ENCODE assay signal across 9 cellular contexts in genomic region chr20:25056601-25057233, GRCh38.
A peak's percentile ranks its signal among the peaks of the same experiment; 100 is the strongest.
DNase-seq lines count a peak whose midpoint lies in the region; TF ChIP-seq lines count a peak whose summit lies in the region.
"Had no signal": no experiment of that assay in that cellular context is flagged by ENCODE, and none has a peak within 500 bp of the region (broad histone marks: within the 10 kb centered on the region; RNA-seq: fewer than 3 reads in every experiment).

No MANE protein-coding gene starts in this region.

- no peak for TF ChIP-seq CTCF in KMS-11 (conservative IDR thresholded peaks at IDR 0.05; ENCODE audit: low read depth, low read length)

- DNase-seq in NCI-H748 treated with DMSO at 0.1 percent for 48 hours (lab: John Stamatoyannopoulos, UW) (peak; percentile 16), NCI-H748 (lab: John Stamatoyannopoulos, UW; ENCODE audit: unreplicated experiment) (no peak), middle frontal gyrus (ENCODE audit: extremely low spot score, low spot score) (no peak), NCI-H2196 (lab: John Stamatoyannopoulos, UW; ENCODE audit: unreplicated experiment) (no peak)
- DNase-seq in activated CD4-positive, alpha-beta T cell treated with anti-CD3 and anti-CD28 coated beads for 48 hours, result no peak

- H3K79me2 ChIP-seq in KMS-11 (ENCODE audit: insufficient read depth, low read depth), result peaks cover 9% of the 10 kb centered on the region; the same call in 1 of the 2 replicates

- H3K9ac ChIP-seq in KMS-11, result peak overlapping the region; percentile 78; the same call in 1 of the 2 replicates
- H3K9ac ChIP-seq in endocrine pancreas (ENCODE audit: control insufficient read depth, insufficient read depth, low read length), result peak overlapping the region; percentile 60

- H3K36me3 ChIP-seq in KMS-11 (ENCODE audit: insufficient read depth) (no peaks in the 10 kb centered on the region), endocrine pancreas (ENCODE audit: control insufficient read depth, insufficient read depth, low read length) (no peaks in the 10 kb centered on the region), neuron (ENCODE audit: insufficient read depth, low read length) (no peaks in the 10 kb centered on the region)

- no peak overlapping the region for H3K4me3 ChIP-seq in KMS-11 (IDR thresholded peaks at IDR 0.05; ENCODE audit: insufficient read depth, low read depth, low read length)
- H3K4me3 ChIP-seq in endocrine pancreas (ENCODE audit: control insufficient read depth, insufficient read depth, low read length), result no peak overlapping the region
- H3K4me3 ChIP-seq in neuron (ENCODE audit: low read length), result peak overlapping the region; percentile 46

- H3K4me1 ChIP-seq in KMS-11 (ENCODE audit: low read depth, poor library complexity, severe bottlenecking) (peaks cover 28% of the 10 kb centered on the region), endocrine pancreas (ENCODE audit: control insufficient read depth, insufficient read depth, low read length) (no peaks in the 10 kb centered on the region), neuron (ENCODE audit: insufficient read depth, low read length) (peaks cover 22% of the 10 kb centered on the region)

- no peaks in the 10 kb centered on the region for H4K20me1 ChIP-seq in KMS-11 (ENCODE audit: insufficient read depth)

- peak overlapping the region; percentile 72; the same call in 1 of the 2 replicates for H3K4me2 ChIP-seq in KMS-11

- peak overlapping the region; percentile 67 for H3K27ac ChIP-seq in KMS-11
- H3K27ac ChIP-seq: 22Rv1 had no signal

- H2AFZ ChIP-seq in KMS-11 (ENCODE audit: low read depth) (peak overlapping the region; percentile 71; the same call in 1 of the 2 replicates), neuron (ENCODE audit: low read depth, low read length) (peak overlapping the region; percentile 31)

- H3K27me3 ChIP-seq in KMS-11 (ENCODE audit: insufficient read depth, low read depth), result no peaks in the 10 kb centered on the region
- no peaks in the 10 kb centered on the region for H3K27me3 ChIP-seq in endocrine pancreas (ENCODE audit: control insufficient read depth, insufficient read depth, low read length)
- peaks cover 66% of the 10 kb centered on the region for H3K27me3 ChIP-seq in neuron (ENCODE audit: insufficient read depth, low read length)

- no peaks in the 10 kb centered on the region for H3K9me3 ChIP-seq in endocrine pancreas (ENCODE audit: control insufficient read depth, low read length)
- no peaks in the 10 kb centered on the region for H3K9me3 ChIP-seq in neuron (ENCODE audit: low read length)
